In the genomic region with DNA sequence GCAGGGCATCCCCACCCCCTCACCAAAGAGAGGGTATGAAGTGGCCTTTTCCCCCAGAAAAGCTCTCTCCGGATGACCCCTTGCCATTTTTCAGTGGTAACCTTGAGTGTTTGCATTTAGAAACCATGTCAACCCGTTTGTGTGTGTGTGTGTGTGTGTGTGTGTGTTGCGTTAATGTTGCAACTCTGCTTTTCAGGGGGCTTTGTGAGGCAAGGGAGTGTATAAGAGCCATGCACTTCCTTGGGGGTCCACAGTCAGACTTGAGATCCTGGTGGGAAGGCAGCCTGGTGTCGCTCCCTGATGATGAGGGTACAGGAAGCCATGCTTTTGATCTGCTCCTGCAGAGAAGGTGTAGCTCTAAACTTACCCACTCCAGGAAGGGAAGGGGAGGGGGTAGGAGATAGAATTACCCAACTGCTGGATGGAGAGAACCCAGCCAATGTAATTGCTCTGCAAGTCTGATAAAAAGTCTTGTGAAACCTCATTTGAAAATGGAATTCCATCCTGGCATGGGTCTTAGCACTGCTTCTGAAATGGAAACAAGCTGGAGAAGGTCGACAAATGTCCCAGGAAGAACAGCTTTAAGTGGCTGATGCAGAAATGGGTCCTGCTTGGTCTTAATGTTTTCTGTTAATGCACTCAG, we compare ENCODE assay signal across 24 cellular contexts. TPM values are rescaled to one million over a fixed set of nuclear protein-coding genes. Genes with fewer than 3 reads are reported as not detected.
DNase-seq lines count a peak whose midpoint lies in the region; ATAC-seq and TF ChIP-seq lines count a peak whose summit lies in the region.
"Had no signal": no experiment of that assay in that cellular context is flagged by ENCODE, and none has a peak within 500 bp of the region (broad histone marks: within the 10 kb centered on the region; RNA-seq: fewer than 3 reads in every experiment).

No MANE protein-coding gene starts in this region.

- no peak for TF ChIP-seq POLR2A in vagina (IDR thresholded peaks at IDR 0.05)

- intact Hi-C loops in Right ventricle myocardium inferior (cut with DNase I), result no loop called here
- intact Hi-C loops in cardiac septum (cut with DNase I), result no loop called here
- intact Hi-C loops in vagina (cut with DNase I), result no loop called here

- H3K36me3 ChIP-seq in vagina (no peaks in the 10 kb centered on the region), H7 (replicated peaks; ENCODE audit: control insufficient read depth, insufficient read depth, low read length) (no peaks in the 10 kb centered on the region)
- H3K36me3 ChIP-seq: breast epithelium had no signal

- H3K4me1 Mint-ChIP-seq in memory B cell, result peaks cover 38% of the 10 kb centered on the region

- H3K27ac Mint-ChIP-seq in memory B cell, result peak overlapping the region; percentile 47
- H3K27ac Mint-ChIP-seq: activated naive CD4-positive, alpha-beta T cell treated with anti-CD3 and anti-CD28 coated beads for 36 hours; CD4-positive, alpha-beta T cell; mesothelial cell of epicardium had no signal

- peak overlapping the region; percentile 68 for H3K27ac ChIP-seq in vagina
- H3K27ac ChIP-seq: A549 had no signal

- peak; percentile 76 for ATAC-seq in Right ventricle myocardium inferior
- no peak for ATAC-seq in memory B cell (ENCODE audit: low read depth)
- ATAC-seq: activated CD4-positive, CD25-positive, alpha-beta regulatory T cell treated with anti-CD3 and anti-CD28 coated beads, Interleukin-2, amount 50 U/mL, for 24 hours had no signal

- no peak for DNase-seq in Right ventricle myocardium inferior (ENCODE audit: missing footprints)
- DNase-seq in cardiac septum (ENCODE audit: low spot score), result no peak
- peak; percentile 89 for DNase-seq in fibroblast of peridontal ligament (ENCODE audit: extremely low read depth)
- DNase-seq in memory B cell (ENCODE audit: low spot score in 2 of 2), result no peak
- DNase-seq in vagina (ENCODE audit: extremely low spot score in 2 of 2), result no peak
- DNase-seq in stimulated activated CD4-positive, alpha-beta T cell treated with anti-CD3 and anti-CD28 coated beads, Interleukin-2, amount 100 ng/mL, for 48 hours, result no peak
- no peak for DNase-seq in H7
- DNase-seq in DMS153 (lab: John Stamatoyannopoulos, UW), result no peak
- DNase-seq: activated naive CD4-positive, alpha-beta T cell treated with anti-CD3 and anti-CD28 coated beads for 36 hours; CD4-positive, alpha-beta T cell; effector CD4-positive, alpha-beta T cell; EL; foreskin melanocyte; H9; MM.1S; NCI-H2107; SHP77 treated with DMSO at 0.1 percent for 48 hours; stimulated activated CD4-positive, alpha-beta T cell treated with anti-CD3 and anti-CD28 coated beads, Interleukin-4, amount 100 ng/mL, for 24 hours; T-helper 2 cell; trophoblast cell had no signal

- no peaks in the 10 kb centered on the region for H3K27me3 Mint-ChIP-seq in memory B cell
- H3K27me3 Mint-ChIP-seq: CD4-positive, alpha-beta T cell had no signal

- H3K4me3 ChIP-seq in vagina, result no peak overlapping the region
- H3K4me3 ChIP-seq in H7 (ENCODE audit: insufficient read depth, low read depth, low read length), result no peak overlapping the region
- H3K4me3 ChIP-seq: A549, breast epithelium had no signal

- no peak for TF ChIP-seq CTCF in vagina (IDR thresholded peaks at IDR 0.05)

- H3K27me3 ChIP-seq in vagina (no peaks in the 10 kb centered on the region), H7 (ENCODE audit: control insufficient read depth, insufficient read depth, low read length) (no peaks in the 10 kb centered on the region)
- H3K27me3 ChIP-seq: breast epithelium had no signal

- peaks cover 3% of the 10 kb centered on the region for H3K36me3 Mint-ChIP-seq in memory B cell
- H3K36me3 Mint-ChIP-seq: mesothelial cell of epicardium had no signal

- no peaks in the 10 kb centered on the region for H3K9me3 Mint-ChIP-seq in memory B cell
- H3K9me3 Mint-ChIP-seq: activated naive CD4-positive, alpha-beta T cell treated with anti-CD3 and anti-CD28 coated beads for 36 hours; CD4-positive, alpha-beta T cell; H9; mesothelial cell of epicardium had no signal

- no peaks in the 10 kb centered on the region for H3K9me3 ChIP-seq in vagina
- H3K9me3 ChIP-seq: A549, breast epithelium had no signal

- H3K4me3 Mint-ChIP-seq in memory B cell, result no peak overlapping the region
- H3K4me3 Mint-ChIP-seq: activated naive CD4-positive, alpha-beta T cell treated with anti-CD3 and anti-CD28 coated beads for 36 hours; CD4-positive, alpha-beta T cell; H9; mesothelial cell of epicardium had no signal

- peaks cover 78% of the 10 kb centered on the region for H3K4me1 ChIP-seq in vagina
- H3K4me1 ChIP-seq: breast epithelium had no signal

RNA-seq across cellular contexts. Expression of a gene that starts 10.7 kb away (rescaled TPM):
- total RNA-seq in Right ventricle myocardium inferior (48.6 TPM), cardiac septum (17.6 TPM), vagina (16.5 TPM)
- 1.2 and 1.7 TPM in 2 replicates for total RNA-seq in H7 (2014; rRNA removed; shearing (Covaris generic))

RNA-seq across cellular contexts. Expression of a gene that starts 39.4 kb away (rescaled TPM):
- total RNA-seq in Right ventricle myocardium inferior (285 TPM), cardiac septum (220 TPM), vagina (83.2 TPM)
- total RNA-seq in H7 (2014; rRNA removed; shearing (Covaris generic)), result 411 and 445 TPM in 2 replicates

RNA-seq across cellular contexts. Expression of a gene that starts 52.5 kb away (rescaled TPM):
- total RNA-seq in Right ventricle myocardium inferior, result 42.0 TPM
- total RNA-seq in cardiac septum, result 44.0 TPM
- total RNA-seq in vagina, result 12.3 TPM
- total RNA-seq in H7 (2014; rRNA removed; shearing (Covaris generic)), result 15.3 and 24.6 TPM in 2 replicates
